Comparison of ENCODE assay signal across 13 cellular contexts in genomic region chr12:92603741-92604432, GRCh38.
DNase-seq lines count a peak whose midpoint lies in the region; ATAC-seq and TF ChIP-seq lines count a peak whose summit lies in the region.
"Had no signal": no experiment of that assay in that cellular context is flagged by ENCODE, and none has a peak within 500 bp of the region (broad histone marks: within the 10 kb centered on the region; RNA-seq: fewer than 3 reads in every experiment).

No MANE protein-coding gene starts in this region.

- no peak overlapping the region for H3K4ac ChIP-seq in H9 (ENCODE audit: low read depth, low read length)

- no peak overlapping the region for H3K56ac ChIP-seq in H9 (ENCODE audit: insufficient read length, low read depth, low read length)

- peaks cover 23 to 31% of the 10 kb centered on the region in 2 experiments for H3K9me3 Mint-ChIP-seq in H9
- H3K9me3 Mint-ChIP-seq in natural killer cell = peaks cover 8 to 11% of the 10 kb centered on the region in 2 donors

- no peaks in the 10 kb centered on the region for H3K79me2 ChIP-seq in H9 (ENCODE audit: insufficient read depth, low read length)

- H2BK5ac ChIP-seq in H9 (ENCODE audit: insufficient read length, low read length) = no peak overlapping the region

- H3K4me3 ChIP-seq in astrocyte of the cerebellum (ENCODE audit: low read depth, low read length) = no peak overlapping the region
- H3K4me3 ChIP-seq: upper lobe of left lung had no signal

- no peak overlapping the region for H4K91ac ChIP-seq in H9 (ENCODE audit: insufficient read length, low read depth, low read length)

- H3K9ac ChIP-seq in H9 (ENCODE audit: extremely low read depth, insufficient read length, low read length) = no peak overlapping the region

- DNase-seq in H9 (no peak), astrocyte of the cerebellum (ENCODE audit: low read depth) (no peak), natural killer cell (no peak), SKM-1 treated with dmso at 0.1 percent for 144 hours (lab: John Stamatoyannopoulos, UW; ENCODE audit: unreplicated experiment) (no peak), NK-92 (lab: John Stamatoyannopoulos, UW; ENCODE audit: unreplicated experiment) (no peak), NCI-H446 treated with DMSO at 0.1 percent for 48 hours (lab: John Stamatoyannopoulos, UW) (no peak), LoVo (ENCODE audit: low spot score) (no peak)
- DNase-seq: effector memory CD4-positive, alpha-beta T cell; MM.1S; NCI-H69; upper lobe of left lung had no signal

- no peak overlapping the region for H3K27ac ChIP-seq in C4-2B
- H3K27ac ChIP-seq in H9 (ENCODE audit: insufficient read length, low read depth, low read length) = no peak overlapping the region

- no peak overlapping the region for H2BK15ac ChIP-seq in H9 (ENCODE audit: low read depth, low read length)

- no peak overlapping the region for H3K27ac Mint-ChIP-seq in H9
- H3K27ac Mint-ChIP-seq in natural killer cell = peak overlapping the region; percentile 34 to 47

- H3K27me3 ChIP-seq in H9 (ENCODE audit: insufficient read depth, low read length) = no peaks in the 10 kb centered on the region
- H3K27me3 ChIP-seq: upper lobe of left lung had no signal

- ATAC-seq in natural killer cell = peak in 2 of 3 donors; percentile 22 to 47

- H3K18ac ChIP-seq in H9 (ENCODE audit: insufficient read length, low read depth, low read length) = no peak overlapping the region

- H3K14ac ChIP-seq in H9 (ENCODE audit: insufficient read depth, low read length) = no peak overlapping the region

- intact Hi-C loops in natural killer cell (cut with micrococcal nuclease) = no loop called here

- H2BK12ac ChIP-seq in H9 (ENCODE audit: insufficient read length, low read depth, low read length) = no peak overlapping the region

- no peak overlapping the region for H3K4me3 Mint-ChIP-seq in H9
- no peak overlapping the region for H3K4me3 Mint-ChIP-seq in natural killer cell
- H3K4me3 Mint-ChIP-seq: neural crest cell had no signal

- H3K27me3 Mint-ChIP-seq in H9 (ENCODE audit: low read depth) (no peaks in the 10 kb centered on the region), natural killer cell (ENCODE audit: low read depth in 2 of 2) (peaks cover 0 to 6% of the 10 kb centered on the region in 2 donors)

- H3K4me2 ChIP-seq in H9 (ENCODE audit: insufficient read depth, insufficient read length, low read length) = no peak overlapping the region

- H3K4me1 Mint-ChIP-seq in H9 (peaks cover 5 to 6% of the 10 kb centered on the region in 2 experiments; a peak in 2 of 4 replicates), natural killer cell (peaks cover 16 to 32% of the 10 kb centered on the region in 2 donors)

- no peak overlapping the region for H2AFZ ChIP-seq in H9 (ENCODE audit: low read length)

- no CpG with 5 or more reads among the region's 2 CpGs for WGBS in H9 (ENCODE audit: extremely low coverage, insufficient read length, low lambda C conversion rate)

- no peaks in the 10 kb centered on the region for H4K20me1 ChIP-seq in H9 (ENCODE audit: control insufficient read depth, insufficient read depth, insufficient read length)

- no peak overlapping the region for H2AK5ac ChIP-seq in H9 (ENCODE audit: insufficient read length, low read length)

- peak; percentile 37 for TF ChIP-seq CTCF in C4-2B (conservative IDR thresholded peaks at IDR 0.05)
- TF ChIP-seq CTCF in H9 (conservative IDR thresholded peaks at IDR 0.05) = 0 out of 3 replicates have a peak, but pooled peaks have one; percentile 11
- TF ChIP-seq CTCF in astrocyte of the cerebellum (IDR thresholded peaks at IDR 0.05; ENCODE audit: low read depth, low read length, missing control alignments) = peak; percentile 13
- no peak for TF ChIP-seq CTCF in natural killer cell (IDR thresholded peaks at IDR 0.05)

- no peak overlapping the region for H2BK120ac ChIP-seq in H9 (ENCODE audit: low read depth, low read length, poor library complexity, severe bottlenecking)

- H3K9me3 ChIP-seq in H9 (ENCODE audit: control insufficient read depth, low read depth, low read length) = peaks cover 10% of the 10 kb centered on the region

- H3K36me3 Mint-ChIP-seq in H9 (ENCODE audit: insufficient read depth in 1 of 3, low read depth in 3 of 3) (peaks cover 12 to 23% (median 12%) of the 10 kb centered on the region in 3 experiments), natural killer cell (peaks cover 10% of the 10 kb centered on the region)

- no peak overlapping the region for H4K5ac ChIP-seq in H9 (ENCODE audit: insufficient read length, low read depth, low read length)

- H3T11ph ChIP-seq in H9 (ENCODE audit: low read length) = no peak overlapping the region

- no peaks in the 10 kb centered on the region for H3K4me1 ChIP-seq in H9 (ENCODE audit: insufficient read depth, low read length)

- no peak overlapping the region for H4K8ac ChIP-seq in H9 (replicated peaks; ENCODE audit: insufficient read length, low read depth, low read length)

- in situ Hi-C loops in astrocyte of the cerebellum (cut with HindIII; ENCODE audit: low sequenced_read_pairs) = no loop called here

- H3K23me2 ChIP-seq in H9 (ENCODE audit: insufficient read length, low read depth, low read length, poor library complexity, severe bottlenecking) = no peaks in the 10 kb centered on the region

- H3K23ac ChIP-seq in H9 (ENCODE audit: insufficient read length, low read depth, low read length) = no peak overlapping the region

- H2BK20ac ChIP-seq in H9 (ENCODE audit: low read depth, low read length, poor library complexity, severe bottlenecking) = no peak overlapping the region

- H3K79me1 ChIP-seq in H9 (ENCODE audit: insufficient read depth, low read depth, low read length, poor library complexity, severe bottlenecking) = no peaks in the 10 kb centered on the region

Comparison
In these comparisons a context has a peak if more than half of its experiments do, and no peak if none do; other contexts are left out.
1. H3K27ac Mint-ChIP-seq: peak in natural killer cell (2 of 2); none in H9 (0 of 3).